ENCODE assay signal across 8 cellular contexts in the genomic region with DNA sequence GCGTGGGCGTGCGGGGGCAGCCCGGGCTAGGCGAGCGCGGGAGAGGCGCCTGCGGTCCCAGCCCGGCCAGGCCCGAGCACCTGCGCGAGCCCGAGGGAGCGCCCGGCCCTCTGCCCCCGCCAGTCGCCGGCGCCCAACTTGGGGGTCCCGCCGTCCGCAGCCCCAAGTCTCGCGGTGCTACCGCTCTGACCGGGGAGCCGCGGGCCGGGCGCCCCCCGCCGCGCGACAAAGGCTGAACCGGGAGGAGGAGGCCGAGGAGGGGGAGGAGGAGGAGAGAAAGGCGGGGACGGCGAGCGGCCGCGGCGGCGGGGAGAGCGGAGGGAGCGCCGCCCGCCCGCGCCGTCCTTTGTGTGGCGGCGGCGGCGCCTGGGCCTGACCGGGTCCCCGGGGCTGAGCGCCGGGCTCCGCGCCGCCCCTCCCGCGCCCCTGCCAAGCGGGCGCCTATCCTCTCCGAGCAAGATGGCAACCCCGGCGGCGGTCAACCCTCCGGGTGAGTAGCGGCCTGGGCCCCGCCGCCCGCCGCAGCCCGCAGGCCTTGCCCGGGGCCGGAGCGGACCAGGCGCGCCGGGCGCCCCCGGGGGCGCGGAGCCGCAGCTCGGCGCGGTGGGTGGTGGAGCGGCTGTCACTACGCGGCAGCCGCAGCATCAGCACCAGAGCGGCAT. TPM values are rescaled to one million over a fixed set of nuclear protein-coding genes. Genes with fewer than 3 reads are reported as not detected.
DNase-seq lines count a peak whose midpoint lies in the region; ATAC-seq and TF ChIP-seq lines count a peak whose summit lies in the region.

A gene (plus strand): TSS at position 326 of the 662 bp plus-strand sequence. CDS start 134 bp downstream, at position 460.

- 0% methylated on average over 50 of the region's 97 CpGs; no CpG with 5 or more reads in 1 of the 2 donors for WGBS in testis, 2 donors

- H3K9me3 ChIP-seq in testis = no peaks in the 10 kb centered on the region

- TF ChIP-seq POLR2A in testis (IDR thresholded peaks at IDR 0.05) = no peak

- ATAC-seq in left lobe of liver (peak; percentile 67), GM19463 (IDR thresholded peaks at IDR 0.05; ENCODE audit: unreplicated experiment) (no peak), GM18502 (IDR thresholded peaks at IDR 0.05; ENCODE audit: poor library complexity, unreplicated experiment) (no peak)

- DNase-seq in Daoy (ENCODE audit: low read depth) (peak; percentile 61), NCI-H146 (lab: John Stamatoyannopoulos, UW) (peak; percentile 60), caudate nucleus (lab: John Stamatoyannopoulos, UW) (peak in 47 of 61 donors; percentile 25 to 83 (median 61)), left lobe of liver (ENCODE audit: low spot score) (no peak), testis (no peak), UCSD-AML1 (lab: John Stamatoyannopoulos, UW; ENCODE audit: unreplicated experiment) (no peak)

- no peaks in the 10 kb centered on the region for H3K36me3 ChIP-seq in testis (ENCODE audit: low read depth, missing control alignments)

- intact Hi-C loops in testis (cut with DNase I; ENCODE audit: low total_unique reads) = no loop called here

- no peak for TF ChIP-seq CTCF in testis (IDR thresholded peaks at IDR 0.05)

- peaks cover 3% of the 10 kb centered on the region for H3K4me1 ChIP-seq in testis

- H3K4me3 ChIP-seq in testis = peak within 1 kb of the TSS; percentile 61 to 68

- H3K27me3 ChIP-seq in testis = no peaks in the 10 kb centered on the region

- H3K27ac ChIP-seq in caudate nucleus (ENCODE audit: low read depth, low read length) = peak within 1 kb of the TSS; percentile 90
- H3K27ac ChIP-seq in testis = peak within 1 kb of the TSS; percentile 69 to 83

RNA-seq across cellular contexts. Expression of the gene that starts here (rescaled TPM):
- total RNA-seq in Daoy (2014; rRNA removed; shearing (Covaris generic)) = 7.8 and 8.0 TPM in 2 replicates
- 0.45 TPM for total RNA-seq in left lobe of liver
- 10 to 100 TPM; 50.2 to 58.7 TPM for total RNA-seq in testis
- 34.3 TPM for polyA plus RNA-seq in testis (ENCODE audit: insufficient read depth, low read depth, low replicate concordance)

Comparison
In these comparisons a context has a peak if more than half of its experiments do, and no peak if none do; other contexts are left out.
1. Peak in ATAC-seq in left lobe of liver; RNA of the gene not detected or under 1 TPM.
2. DNase-seq: peak in Daoy (single experiment), NCI-H146 (single experiment) and caudate nucleus (47 of 61); none in left lobe of liver (single experiment), testis (single experiment) and UCSD-AML1 (single experiment).